8 cellular contexts compared by ENCODE assay signal in the genomic region with DNA sequence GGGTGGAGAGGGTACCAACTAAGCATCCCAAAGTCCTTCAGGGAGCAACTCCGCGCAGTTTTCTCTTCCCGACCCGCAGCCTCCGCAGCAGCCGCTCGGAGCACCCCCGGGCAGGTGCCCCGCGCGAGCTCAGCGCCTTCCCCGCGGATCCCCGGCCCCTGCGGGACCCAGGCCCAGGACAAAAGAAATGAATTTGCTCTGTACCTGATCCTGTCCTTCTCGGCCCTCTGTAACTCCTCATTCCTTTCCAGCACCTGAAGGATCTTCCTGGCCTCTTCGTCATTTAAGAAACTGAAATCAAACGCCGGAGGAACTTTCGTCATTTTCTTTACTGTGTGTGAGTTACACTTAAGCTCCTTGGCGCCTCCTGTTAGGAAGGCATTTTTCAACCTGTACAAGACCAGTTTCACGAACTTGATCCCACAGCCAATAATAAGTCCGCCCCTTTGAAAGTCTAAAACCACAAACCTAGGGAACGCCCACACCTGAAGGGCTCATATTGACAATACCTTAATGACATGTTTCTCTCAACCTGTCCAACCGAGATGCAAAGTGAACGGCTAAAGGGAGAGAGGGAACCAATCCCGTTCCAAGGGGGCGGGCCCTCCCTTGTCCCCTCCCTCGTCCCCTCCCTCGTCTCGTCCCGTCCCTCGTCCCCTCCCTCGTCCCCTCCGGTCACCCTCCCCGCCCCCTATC. TPM values are rescaled to one million over a fixed set of nuclear protein-coding genes. Genes with fewer than 3 reads are reported as not detected.
A peak's percentile ranks its signal among the peaks of the same experiment; 100 is the strongest.
DNase-seq lines count a peak whose midpoint lies in the region; ATAC-seq and TF ChIP-seq lines count a peak whose summit lies in the region.

A gene with protein sequence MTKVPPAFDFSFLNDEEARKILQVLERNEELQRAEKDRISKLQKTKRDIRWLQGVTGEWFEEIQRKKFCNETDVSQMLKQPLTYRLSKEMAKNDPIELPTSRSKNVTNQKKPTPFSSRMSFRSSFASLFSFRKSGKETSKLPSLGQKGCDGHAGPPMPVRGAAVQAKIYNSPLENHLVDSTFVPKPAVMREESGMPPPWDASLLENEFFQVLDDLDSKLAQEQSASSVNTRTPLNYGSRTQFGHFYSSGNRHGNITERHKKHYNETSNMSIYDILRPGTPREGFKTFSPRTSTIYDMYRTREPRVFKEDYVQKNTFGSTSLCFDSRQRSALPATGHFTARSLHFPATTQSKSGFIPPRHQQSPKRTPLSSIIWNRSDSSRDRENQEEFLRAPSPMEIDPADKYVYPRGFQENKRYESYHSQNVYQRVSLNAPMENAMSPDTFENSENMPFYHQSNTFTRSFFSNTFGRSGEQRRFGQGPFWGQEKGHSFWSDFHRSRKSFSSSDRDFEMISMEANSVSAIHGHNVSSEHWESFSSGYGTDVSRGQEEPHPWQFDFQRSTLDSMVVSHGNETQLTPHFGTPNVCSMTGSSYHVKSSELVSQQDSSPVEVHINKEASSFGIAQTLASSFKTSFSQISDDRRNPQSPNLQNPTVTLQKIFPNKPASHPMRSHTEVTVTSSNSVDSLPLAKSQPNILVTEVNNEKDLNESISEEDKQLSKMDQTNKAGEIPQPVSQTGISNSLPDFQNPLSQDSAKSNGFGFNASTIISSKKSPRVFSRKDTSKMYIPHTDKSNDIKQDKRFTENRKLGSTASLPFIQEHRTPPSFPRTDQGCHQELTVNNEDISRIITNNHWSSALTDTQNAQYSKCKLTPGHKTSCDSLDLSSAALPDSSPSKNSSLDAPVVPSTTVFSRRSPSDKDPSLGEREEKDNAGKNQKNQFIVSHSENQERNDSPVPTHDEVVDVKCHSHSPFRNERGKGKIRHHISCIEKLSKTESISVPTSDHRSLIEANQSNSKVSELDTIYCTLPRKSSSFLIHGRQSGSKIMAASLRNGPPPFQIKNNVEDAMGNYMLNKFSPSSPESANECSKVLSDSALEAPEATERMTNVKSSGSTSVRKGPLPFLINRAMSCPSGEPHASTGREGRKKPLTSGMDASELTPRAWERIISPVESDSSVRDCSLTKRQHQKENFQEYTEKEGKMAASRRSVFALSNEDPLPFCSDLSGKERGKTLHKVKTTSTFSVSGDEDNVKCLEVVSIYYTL (N-terminal part only) (minus strand): TSS at position 555 of the 696 bp plus-strand sequence. CDS start 232 bp downstream, at position 323.

- POLR2A ChIA-PET in AG04450 (lab: Yijun Ruan, JAX): no interaction called here

- DNase-seq in AG04450 (ENCODE audit: low read depth, low spot score): no peak
- DNase-seq in NCI-H2196 treated with DMSO at 0.1 percent for 48 hours (lab: John Stamatoyannopoulos, UW; ENCODE audit: unreplicated experiment): peak; percentile 98
- peak; percentile 50 for DNase-seq in activated CD4-positive, CD25-positive, alpha-beta regulatory T cell treated with anti-CD3 and anti-CD28 coated beads, Interleukin-2, amount 50 U/mL, for 16 hours (ENCODE audit: low read depth, low spot score)
- peak; percentile 98 for DNase-seq in cerebellar cortex (ENCODE audit: low spot score)
- peak; percentile 48 for DNase-seq in iris pigment epithelial cell (ENCODE audit: low read depth)
- peak; percentile 93 for DNase-seq in spleen

- H3K4me3 ChIP-seq in AG04450 (ENCODE audit: low read depth, low read length) (peak within 1 kb of the TSS; percentile 66), spleen (peak within 1 kb of the TSS; percentile 53 to 89 (median 70))

- 0 out of 2 replicates have a peak, but pooled peaks have one; percentile 1 for TF ChIP-seq CTCF in AG04450 (IDR thresholded peaks at IDR 0.05; ENCODE audit: low read depth, low read length)
- TF ChIP-seq CTCF in spleen (IDR thresholded peaks at IDR 0.05 in 8 of 11, conservative IDR thresholded peaks at IDR 0.05 in 3 of 11): no peak

- no peak for TF ChIP-seq POLR2A in spleen (IDR thresholded peaks at IDR 0.05)

- H3K9me3 ChIP-seq in AG04450 (ENCODE audit: control insufficient read depth, insufficient read depth, low read length) (no peaks in the 10 kb centered on the region; the same call in 1 of the 2 replicates), spleen (no peaks in the 10 kb centered on the region)

- intact Hi-C loops in spleen (cut with DNase I; ENCODE audit: low total_unique reads): no loop called here

- ATAC-seq in GM18909 (IDR thresholded peaks at IDR 0.05; ENCODE audit: poor library complexity, unreplicated experiment) (peak; percentile 93), HG03175 (IDR thresholded peaks at IDR 0.05; ENCODE audit: unreplicated experiment) (peak; percentile 92)

- peaks cover 3 to 22% (median 11%) of the 10 kb centered on the region in 6 donors for H3K4me1 ChIP-seq in spleen

- no peaks in the 10 kb centered on the region for H3K36me3 ChIP-seq in spleen

- peaks cover 16% of the 10 kb centered on the region for H3K27me3 ChIP-seq in AG04450 (ENCODE audit: control insufficient read depth, insufficient read depth, low read length)
- peaks cover 0 to 38% (median 9%) of the 10 kb centered on the region in 7 donors for H3K27me3 ChIP-seq in spleen (replicated peaks in 1 of 7)

- H3K27ac ChIP-seq in AG04450 (ENCODE audit: low read depth, low read length) (no peak within 1 kb of the TSS), spleen (peak within 1 kb of the TSS in 3 of 8 donors; percentile 33 to 48 (median 40))

- CTCF ChIA-PET in AG04450 (lab: Charles Lee): interaction anchor here (0.6 kb wide), 1 partner anchor 41 kb away, joined by 5 read pairs; no protein-coding TSS in a partner anchor

- 0 to 2% (median 1%) methylated on average over 29 to 37 of the region's 37 CpGs for WGBS in spleen, 5 donors

RNA-seq across cellular contexts. Expression of the gene that starts here (rescaled TPM):
- 0.26 and 0.37 TPM in 2 replicates for polyA plus RNA-seq in AG04450 (2011; rRNA removed)
- 1.4 and 1.6 TPM in 2 replicates for polyA minus RNA-seq in AG04450 (2011; rRNA and poly(A)+ RNA removed)
- total RNA-seq in spleen: 1 to 10 TPM in 3 of 7 donors, under 1 TPM in 4; 0.60 to 1.9 (median 0.89) TPM
- under 1 TPM; 0.05 to 0.09 (median 0.06) TPM for polyA plus RNA-seq in spleen
